In the genomic region with DNA sequence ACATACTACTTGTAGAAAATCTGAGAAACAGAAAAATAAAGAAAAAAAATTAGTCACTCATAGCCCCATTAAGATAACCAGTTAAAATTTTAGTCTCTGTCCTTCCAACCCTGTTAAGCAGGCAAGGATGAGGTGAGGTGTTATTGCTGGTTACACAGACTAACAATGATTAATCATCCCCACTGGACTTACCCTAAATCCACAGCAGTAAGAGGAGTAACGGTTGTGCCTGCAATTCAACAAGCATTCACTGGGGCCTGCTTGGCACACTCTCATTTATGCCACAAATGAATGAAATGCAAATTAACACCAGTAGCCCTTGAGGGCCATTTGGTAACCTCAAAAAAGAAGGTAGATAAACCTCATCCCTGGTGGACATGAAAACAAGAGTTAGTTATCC, we compare ENCODE assay signal across 8 cellular contexts. TPM values are rescaled to one million over a fixed set of nuclear protein-coding genes. Genes with fewer than 3 reads are reported as not detected.
A peak's percentile ranks its signal among the peaks of the same experiment; 100 is the strongest.
DNase-seq lines count a peak whose midpoint lies in the region; ATAC-seq and TF ChIP-seq lines count a peak whose summit lies in the region.
"Had no signal": no experiment of that assay in that cellular context is flagged by ENCODE, and none has a peak within 500 bp of the region (broad histone marks: within the 10 kb centered on the region; RNA-seq: fewer than 3 reads in every experiment).

No MANE protein-coding gene starts in this region.

- H3K23ac ChIP-seq in trophoblast cell (ENCODE audit: low read length): no peak overlapping the region

- no peak overlapping the region for H3K9ac ChIP-seq in trophoblast cell (ENCODE audit: low read length)

- peak overlapping the region; percentile 56 for H2BK12ac ChIP-seq in trophoblast cell (ENCODE audit: low read length)

- peaks cover 9% of the 10 kb centered on the region for H3K36me3 Mint-ChIP-seq in WTC11
- peaks cover 0 to 6% (median 0%) of the 10 kb centered on the region in 3 donors for H3K36me3 Mint-ChIP-seq in CD8-positive, alpha-beta memory T cell

- H3K27ac ChIP-seq in trophoblast cell (ENCODE audit: low read depth, low read length): peak overlapping the region; percentile 44
- no peak overlapping the region for H3K27ac ChIP-seq in CD8-positive, alpha-beta memory T cell (ENCODE audit: low read depth, low read length)

- DNase-seq in WTC11 (ENCODE audit: low spot score) (no peak), trophoblast cell (no peak), NCI-H1930 (lab: John Stamatoyannopoulos, UW) (no peak)
- no peak for DNase-seq in activated effector memory CD4-positive, alpha-beta T cell treated with anti-CD3 and anti-CD28 coated beads, Interleukin-2, amount 50 U/mL, for 16 hours
- no peak for DNase-seq in CD8-positive, alpha-beta memory T cell
- DNase-seq: stimulated activated CD4-positive, alpha-beta T cell treated with anti-CD3 and anti-CD28 coated beads, Interleukin-4, amount 100 ng/mL, for 24 hours had no signal

- WGBS in trophoblast cell (ENCODE audit: extremely low coverage, insufficient coverage, insufficient read length): no CpG with 5 or more reads among the region's 1 CpG

- peak overlapping the region; percentile 18 for H4K8ac ChIP-seq in trophoblast cell (ENCODE audit: low read depth, low read length)

- no peak overlapping the region for H3K4me2 ChIP-seq in trophoblast cell (ENCODE audit: low read length)

- no peak overlapping the region for H3K18ac ChIP-seq in trophoblast cell (ENCODE audit: low read length)

- peak overlapping the region; percentile 17 for H4K91ac ChIP-seq in trophoblast cell (ENCODE audit: low read depth, low read length)

- no peaks in the 10 kb centered on the region for H3K36me3 ChIP-seq in trophoblast cell (ENCODE audit: control insufficient read depth in 1 of 2, insufficient read depth in 2 of 2, low read length in 2 of 2)
- no peaks in the 10 kb centered on the region for H3K36me3 ChIP-seq in CD8-positive, alpha-beta memory T cell (ENCODE audit: insufficient read depth, low read length)

- peak overlapping the region; percentile 40 for H2BK120ac ChIP-seq in trophoblast cell (ENCODE audit: insufficient read depth, low read length, poor library complexity)

- H3K9me3 ChIP-seq in trophoblast cell (ENCODE audit: insufficient read depth, low read depth, low read length): no peaks in the 10 kb centered on the region
- H3K9me3 ChIP-seq in CD8-positive, alpha-beta memory T cell (ENCODE audit: low read length): no peaks in the 10 kb centered on the region

- H3K4me1 ChIP-seq in trophoblast cell (ENCODE audit: control insufficient read depth in 1 of 2, insufficient read depth in 2 of 2, low read length in 2 of 2): peaks cover 34 to 43% of the 10 kb centered on the region in 2 experiments
- no peaks in the 10 kb centered on the region for H3K4me1 ChIP-seq in CD8-positive, alpha-beta memory T cell (ENCODE audit: insufficient read depth, low read length)

- H2BK5ac ChIP-seq in trophoblast cell (ENCODE audit: low read depth, low read length, poor library complexity): no peak overlapping the region

- H3K4ac ChIP-seq in trophoblast cell (ENCODE audit: low read depth, low read length): peak overlapping the region; percentile 77

- H4K12ac ChIP-seq in trophoblast cell (ENCODE audit: low read depth, low read length): no peak overlapping the region

- peaks cover 65% of the 10 kb centered on the region for H3K4me1 Mint-ChIP-seq in WTC11
- no peaks in the 10 kb centered on the region for H3K4me1 Mint-ChIP-seq in CD8-positive, alpha-beta memory T cell

- no peak for TF ChIP-seq CTCF in WTC11 (IDR thresholded peaks at IDR 0.05)

- H3K4me3 ChIP-seq in trophoblast cell (ENCODE audit: low read depth, low read length): no peak overlapping the region
- H3K4me3 ChIP-seq in CD8-positive, alpha-beta memory T cell (ENCODE audit: low read length): no peak overlapping the region

- H3K27me3 Mint-ChIP-seq in WTC11 (ENCODE audit: low read depth): no peaks in the 10 kb centered on the region
- H3K27me3 Mint-ChIP-seq in CD8-positive, alpha-beta memory T cell: peaks cover 26 to 30% of the 10 kb centered on the region in 2 donors

- no peak overlapping the region for H2AFZ ChIP-seq in trophoblast cell (ENCODE audit: insufficient read depth, low read length, poor library complexity)

- H3K9me3 Mint-ChIP-seq in WTC11: no peaks in the 10 kb centered on the region
- H3K9me3 Mint-ChIP-seq in CD8-positive, alpha-beta memory T cell: no peaks in the 10 kb centered on the region

- no peaks in the 10 kb centered on the region for H3K27me3 ChIP-seq in trophoblast cell (ENCODE audit: insufficient read depth, low read length)
- peaks cover under 1% of the 10 kb centered on the region for H3K27me3 ChIP-seq in CD8-positive, alpha-beta memory T cell (ENCODE audit: insufficient read depth, low read length, poor library complexity, severe bottlenecking)

- H3K4me3 Mint-ChIP-seq in WTC11: no peak overlapping the region
- H3K4me3 Mint-ChIP-seq in CD8-positive, alpha-beta memory T cell: no peak overlapping the region

- peak; percentile 88 for ATAC-seq in GM18907 (IDR thresholded peaks at IDR 0.05; ENCODE audit: unreplicated experiment)
- peak; percentile 87 for ATAC-seq in HG02938 (IDR thresholded peaks at IDR 0.05; ENCODE audit: unreplicated experiment)
- ATAC-seq in WTC11: no peak

- no peak overlapping the region for H2AK5ac ChIP-seq in trophoblast cell (ENCODE audit: low read length)

- H3K14ac ChIP-seq in trophoblast cell (ENCODE audit: low read length): no peak overlapping the region

- peaks cover 19% of the 10 kb centered on the region for H3K79me1 ChIP-seq in trophoblast cell (ENCODE audit: low read length)

- peaks cover 15% of the 10 kb centered on the region for H3K79me2 ChIP-seq in trophoblast cell (ENCODE audit: control insufficient read depth, insufficient read depth, low read length, poor library complexity)

- CTCF ChIA-PET in WTC11 (lab: Charles Lee): no interaction called here
- CTCF ChIA-PET in CD8-positive, alpha-beta memory T cell (lab: Charles Lee): no interaction called here

- H3K27ac Mint-ChIP-seq in WTC11: peak overlapping the region; percentile 2
- no peak overlapping the region for H3K27ac Mint-ChIP-seq in CD8-positive, alpha-beta memory T cell

- POLR2A ChIA-PET in WTC11 (lab: Charles Lee): no interaction called here
- POLR2A ChIA-PET in CD8-positive, alpha-beta memory T cell (lab: Charles Lee): no interaction called here

TF ChIP-seq in WTC11, 78 proteins besides CTCF, POLR2A, EP300 and RAD21 (continues in another document):
- TF ChIP-seq, protein P1, sequence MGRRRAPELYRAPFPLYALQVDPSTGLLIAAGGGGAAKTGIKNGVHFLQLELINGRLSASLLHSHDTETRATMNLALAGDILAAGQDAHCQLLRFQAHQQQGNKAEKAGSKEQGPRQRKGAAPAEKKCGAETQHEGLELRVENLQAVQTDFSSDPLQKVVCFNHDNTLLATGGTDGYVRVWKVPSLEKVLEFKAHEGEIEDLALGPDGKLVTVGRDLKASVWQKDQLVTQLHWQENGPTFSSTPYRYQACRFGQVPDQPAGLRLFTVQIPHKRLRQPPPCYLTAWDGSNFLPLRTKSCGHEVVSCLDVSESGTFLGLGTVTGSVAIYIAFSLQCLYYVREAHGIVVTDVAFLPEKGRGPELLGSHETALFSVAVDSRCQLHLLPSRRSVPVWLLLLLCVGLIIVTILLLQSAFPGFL (CRISPR knock-in tag; IDR thresholded peaks at IDR 0.05; ENCODE audit: borderline replicate concordance): no peak
- TF ChIP-seq NR3C1 (CRISPR knock-in tag; conservative IDR thresholded peaks at IDR 0.05; ENCODE audit: low read depth) (no peak), ELF4 (CRISPR knock-in tag; IDR thresholded peaks at IDR 0.05; ENCODE audit: low read depth) (no peak)
- TF ChIP-seq, protein P2, sequence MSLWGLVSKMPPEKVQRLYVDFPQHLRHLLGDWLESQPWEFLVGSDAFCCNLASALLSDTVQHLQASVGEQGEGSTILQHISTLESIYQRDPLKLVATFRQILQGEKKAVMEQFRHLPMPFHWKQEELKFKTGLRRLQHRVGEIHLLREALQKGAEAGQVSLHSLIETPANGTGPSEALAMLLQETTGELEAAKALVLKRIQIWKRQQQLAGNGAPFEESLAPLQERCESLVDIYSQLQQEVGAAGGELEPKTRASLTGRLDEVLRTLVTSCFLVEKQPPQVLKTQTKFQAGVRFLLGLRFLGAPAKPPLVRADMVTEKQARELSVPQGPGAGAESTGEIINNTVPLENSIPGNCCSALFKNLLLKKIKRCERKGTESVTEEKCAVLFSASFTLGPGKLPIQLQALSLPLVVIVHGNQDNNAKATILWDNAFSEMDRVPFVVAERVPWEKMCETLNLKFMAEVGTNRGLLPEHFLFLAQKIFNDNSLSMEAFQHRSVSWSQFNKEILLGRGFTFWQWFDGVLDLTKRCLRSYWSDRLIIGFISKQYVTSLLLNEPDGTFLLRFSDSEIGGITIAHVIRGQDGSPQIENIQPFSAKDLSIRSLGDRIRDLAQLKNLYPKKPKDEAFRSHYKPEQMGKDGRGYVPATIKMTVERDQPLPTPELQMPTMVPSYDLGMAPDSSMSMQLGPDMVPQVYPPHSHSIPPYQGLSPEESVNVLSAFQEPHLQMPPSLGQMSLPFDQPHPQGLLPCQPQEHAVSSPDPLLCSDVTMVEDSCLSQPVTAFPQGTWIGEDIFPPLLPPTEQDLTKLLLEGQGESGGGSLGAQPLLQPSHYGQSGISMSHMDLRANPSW (CRISPR knock-in tag; conservative IDR thresholded peaks at IDR 0.05; ENCODE audit: low read depth): no peak
- TF ChIP-seq, protein P3, sequence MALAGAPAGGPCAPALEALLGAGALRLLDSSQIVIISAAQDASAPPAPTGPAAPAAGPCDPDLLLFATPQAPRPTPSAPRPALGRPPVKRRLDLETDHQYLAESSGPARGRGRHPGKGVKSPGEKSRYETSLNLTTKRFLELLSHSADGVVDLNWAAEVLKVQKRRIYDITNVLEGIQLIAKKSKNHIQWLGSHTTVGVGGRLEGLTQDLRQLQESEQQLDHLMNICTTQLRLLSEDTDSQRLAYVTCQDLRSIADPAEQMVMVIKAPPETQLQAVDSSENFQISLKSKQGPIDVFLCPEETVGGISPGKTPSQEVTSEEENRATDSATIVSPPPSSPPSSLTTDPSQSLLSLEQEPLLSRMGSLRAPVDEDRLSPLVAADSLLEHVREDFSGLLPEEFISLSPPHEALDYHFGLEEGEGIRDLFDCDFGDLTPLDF (CRISPR knock-in tag; IDR thresholded peaks at IDR 0.05): no peak

RNA-seq across cellular contexts. Expression of a gene that starts 8.0 kb away (rescaled TPM):
- total RNA-seq in WTC11 (2021): 34.4 to 40.6 TPM (median 36.6 TPM) in 3 replicates
- polyA plus RNA-seq in trophoblast cell (2013): 27.9 and 29.1 TPM in 2 replicates
- total RNA-seq in CD8-positive, alpha-beta memory T cell: 1 to 10 TPM in 1 of 2 experiments, under 1 TPM in 1; 0.84 to 1.2 TPM
- 0.20 TPM for polyA plus RNA-seq in CD8-positive, alpha-beta memory T cell

Comparison
In these comparisons a context has a peak if more than half of its experiments do, and no peak if none do; other contexts are left out.
1. RNA of a gene that starts 8.0 kb away (total RNA-seq): 34.4 to 40.6 TPM in WTC11; 0.84 to 1.2 TPM in CD8-positive, alpha-beta memory T cell; every median in the first group is over 10 times any median in the second.